16 cellular contexts compared by ENCODE assay signal in the genomic region with DNA sequence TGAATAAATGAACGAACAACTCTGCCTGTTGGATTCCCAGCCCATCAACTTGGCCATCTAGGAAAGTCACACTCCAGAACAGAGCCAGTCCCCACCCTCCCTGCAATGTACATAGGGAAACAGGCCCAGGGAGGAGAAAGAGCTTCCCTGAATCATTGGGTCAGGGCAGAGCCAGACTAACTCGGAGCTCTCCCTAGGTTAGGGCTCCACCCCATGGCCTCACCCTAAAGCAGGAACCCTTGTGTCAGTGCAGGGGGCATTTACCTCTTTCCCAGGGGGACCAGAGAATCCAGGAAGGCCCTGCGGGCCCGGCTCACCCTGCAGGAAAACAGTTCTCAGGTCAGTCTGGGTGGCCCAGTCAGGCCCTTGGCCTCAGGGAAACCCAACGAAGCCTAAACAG. TPM values are rescaled to one million over a fixed set of nuclear protein-coding genes. Genes with fewer than 3 reads are reported as not detected.
DNase-seq lines count a peak whose midpoint lies in the region; ATAC-seq and TF ChIP-seq lines count a peak whose summit lies in the region.
"Had no signal": no experiment of that assay in that cellular context is flagged by ENCODE, and none has a peak within 500 bp of the region (broad histone marks: within the 10 kb centered on the region; RNA-seq: fewer than 3 reads in every experiment).

No MANE protein-coding gene starts in this region.

- H3K4me3 ChIP-seq in DND-41 (ENCODE audit: low read depth in 1 of 2, low read length in 2 of 2) = no peak overlapping the region
- H3K4me3 ChIP-seq in HEK293 (ENCODE audit: low read depth, low read length) = no peak overlapping the region
- H3K4me3 ChIP-seq in A673 (ENCODE audit: low read depth, low read length, poor library complexity, severe bottlenecking) = no peak overlapping the region
- H3K4me3 ChIP-seq: hepatocyte, skin epidermis had no signal

- H3K9ac ChIP-seq in DND-41 (ENCODE audit: low read depth, low read length) = no peak overlapping the region

- H3K4me1 ChIP-seq in DND-41 (ENCODE audit: insufficient read depth, low read length) (no peaks in the 10 kb centered on the region), HEK293 (ENCODE audit: control insufficient read depth, insufficient read depth, low read length) (no peaks in the 10 kb centered on the region), A673 (ENCODE audit: insufficient read depth, low read length, poor library complexity, severe bottlenecking) (peaks cover 6% of the 10 kb centered on the region)

- H3K27me3 ChIP-seq in DND-41 (ENCODE audit: insufficient read depth, low read length, poor library complexity) (no peaks in the 10 kb centered on the region), A673 (replicated peaks; ENCODE audit: insufficient read depth, low read depth, low read length, poor library complexity) (no peaks in the 10 kb centered on the region)
- no peaks in the 10 kb centered on the region for H3K27me3 ChIP-seq in CD4-positive, alpha-beta T cell (ENCODE audit: control insufficient read depth, insufficient read depth, low read length)
- H3K27me3 ChIP-seq: hepatocyte had no signal

- DNase-seq in DND-41 = no peak
- peak; percentile 25 for DNase-seq in kidney tubule cell (ENCODE audit: low spot score)
- DNase-seq in CD4-positive, alpha-beta T cell = no peak
- DNase-seq in NCI-H2227 (lab: John Stamatoyannopoulos, UW; ENCODE audit: unreplicated experiment) = no peak
- no peak for DNase-seq in A673 (ENCODE audit: low spot score)
- DNase-seq: activated gamma-delta T cell; cortex of kidney; MM.1S; NCI-H748 treated with DMSO at 0.1 percent for 48 hours; stimulated activated CD8-positive, alpha-beta memory T cell treated with anti-CD3 and anti-CD28 coated beads, Interleukin-4, amount 100 ng/mL, for 48 hours; T1000 had no signal

- no peak overlapping the region for H3K4me2 ChIP-seq in DND-41 (ENCODE audit: insufficient read depth, low read length)
- H3K4me2 ChIP-seq: hepatocyte had no signal

- TF ChIP-seq CTCF in DND-41 (IDR thresholded peaks at IDR 0.05; ENCODE audit: borderline replicate concordance, extremely low read depth, low read length, poor library complexity, severe bottlenecking) = peak; percentile 23
- 0 out of 2 replicates have a peak, but pooled peaks have one; percentile 8 for TF ChIP-seq CTCF in HEK293 (tag by site-specific recombination; IDR thresholded peaks at IDR 0.05)
- TF ChIP-seq CTCF in CD4-positive, alpha-beta T cell (IDR thresholded peaks at IDR 0.05) = no peak
- no peak for TF ChIP-seq CTCF in A673 (conservative IDR thresholded peaks at IDR 0.05; ENCODE audit: low read depth, low read length)

- no peaks in the 10 kb centered on the region for H3K4me1 Mint-ChIP-seq in CD4-positive, alpha-beta T cell (ENCODE audit: low read depth)

- POLR2A ChIA-PET in HEK293 (lab: Yijun Ruan, JAX) = no interaction called here
- POLR2A ChIA-PET in CD4-positive, alpha-beta T cell (lab: Charles Lee) = no interaction called here
- POLR2A ChIA-PET in A673 (lab: Charles Lee; ENCODE audit: low non-redundant PET) = no interaction called here

- no peak overlapping the region for H3K4me3 Mint-ChIP-seq in CD4-positive, alpha-beta T cell

- no peak overlapping the region for H3K27ac ChIP-seq in DND-41 (ENCODE audit: low read length)
- no peak overlapping the region for H3K27ac ChIP-seq in HEK293 (ENCODE audit: extremely low read depth, low read depth, low read length)
- H3K27ac ChIP-seq in CD4-positive, alpha-beta T cell (ENCODE audit: low read depth, low read length) = no peak overlapping the region
- H3K27ac ChIP-seq in A673 (ENCODE audit: low read depth, low read length, poor library complexity, severe bottlenecking) = no peak overlapping the region
- H3K27ac ChIP-seq: hepatocyte, skin epidermis had no signal

- no TSS peak for BruUV-seq in A673 (replicated peaks; lab: Mats Ljungman, UMichigan)

- no peaks in the 10 kb centered on the region for H3K79me2 ChIP-seq in DND-41 (ENCODE audit: insufficient read depth, low read length)
- H3K79me2 ChIP-seq: hepatocyte had no signal

- no peak overlapping the region for H2AFZ ChIP-seq in DND-41 (ENCODE audit: low read depth, low read length)
- H2AFZ ChIP-seq: hepatocyte had no signal

- CTCF ChIA-PET in HEK293 (lab: Yijun Ruan, JAX) = interaction anchor here (0.7 to 1.6 kb wide), 3 partner anchors 152 to 210 kb away, joined by 3 to 4 read pairs (median 3); no protein-coding TSS in a partner anchor
- CTCF ChIA-PET in CD4-positive, alpha-beta T cell (lab: Charles Lee) = no interaction called here
- CTCF ChIA-PET in A673 (lab: Charles Lee) = interaction anchor here (0.6 to 1.0 kb wide), 4 partner anchors 10 to 161 kb away, joined by 3 read pairs; no protein-coding TSS in a partner anchor

- intact Hi-C loops in CD4-positive, alpha-beta T cell (cut with DNase I, micrococcal nuclease) = no loop called here
- intact Hi-C loops in A673 (cut with micrococcal nuclease; ENCODE audit: unreplicated experiment) = no loop called here

- ATAC-seq in DND-41 (ENCODE audit: insufficient read depth, low read depth) (no peak), SK-N-SH treated with all-trans-retinoic acid at 6 μM for 48 hours (peak; percentile 58; the same call in 2 of the 3 replicates)
- ATAC-seq in CD4-positive, alpha-beta T cell (ENCODE audit: poor library complexity) = no peak

- H3K27ac Mint-ChIP-seq in CD4-positive, alpha-beta T cell = no peak overlapping the region

- no peaks in the 10 kb centered on the region for H4K20me1 ChIP-seq in DND-41 (ENCODE audit: insufficient read depth, low read length)

- H3K9me3 ChIP-seq in DND-41 (ENCODE audit: insufficient read depth, low read length, severe bottlenecking) (no peaks in the 10 kb centered on the region), HEK293 (ENCODE audit: control insufficient read depth, insufficient read depth, low read depth, low read length) (no peaks in the 10 kb centered on the region), A673 (ENCODE audit: low read depth, low read length, poor library complexity, severe bottlenecking) (no peaks in the 10 kb centered on the region)
- no peaks in the 10 kb centered on the region for H3K9me3 ChIP-seq in CD4-positive, alpha-beta T cell (ENCODE audit: control insufficient read depth, low read length)

- no peaks in the 10 kb centered on the region for H3K9me3 Mint-ChIP-seq in CD4-positive, alpha-beta T cell

- no peaks in the 10 kb centered on the region for H3K36me3 Mint-ChIP-seq in CD4-positive, alpha-beta T cell (ENCODE audit: low read depth)

- H3K36me3 ChIP-seq in DND-41 (ENCODE audit: insufficient read depth, low read length) = no peaks in the 10 kb centered on the region
- H3K36me3 ChIP-seq in HEK293 (ENCODE audit: control insufficient read depth in 2 of 2, insufficient read depth in 1 of 2, low read length in 2 of 2) = no peaks in the 10 kb centered on the region
- no peaks in the 10 kb centered on the region for H3K36me3 ChIP-seq in A673 (ENCODE audit: insufficient read depth, low read length, poor library complexity, severe bottlenecking)

- no peaks in the 10 kb centered on the region for H3K27me3 Mint-ChIP-seq in CD4-positive, alpha-beta T cell

TF ChIP-seq in HEK293, 187 proteins besides CTCF, POLR2A, EP300 and RAD21:
- TF ChIP-seq ZNF350 (tag by site-specific recombination; IDR thresholded peaks at IDR 0.05) (no peak), SETDB1 (IDR thresholded peaks at IDR 0.05; ENCODE audit: insufficient read length, low read length) (no peak), MYNN (tag by site-specific recombination; IDR thresholded peaks at IDR 0.05; ENCODE audit: borderline replicate concordance) (no peak), ZNF426 (tag by site-specific recombination; IDR thresholded peaks at IDR 0.05) (no peak), KLF16 (tag by site-specific recombination; IDR thresholded peaks at IDR 0.05) (no peak), ZNF114 (tag by site-specific recombination; IDR thresholded peaks at IDR 0.05) (no peak), ZNF521 (tag by site-specific recombination; IDR thresholded peaks at IDR 0.05) (no peak), GFI1B (tag by site-specific recombination; IDR thresholded peaks at IDR 0.05) (no peak), ZNF157 (tag by site-specific recombination; IDR thresholded peaks at IDR 0.05) (no peak)

TF ChIP-seq in SK-N-SH treated with all-trans-retinoic acid at 6 μM for 48 hours, 23 proteins besides CTCF, POLR2A, EP300 and RAD21 (continues in another document):
- TF ChIP-seq ZNF70 (CRISPR knock-in tag; IDR thresholded peaks at IDR 0.05) = no peak
- TF ChIP-seq, protein P1, sequence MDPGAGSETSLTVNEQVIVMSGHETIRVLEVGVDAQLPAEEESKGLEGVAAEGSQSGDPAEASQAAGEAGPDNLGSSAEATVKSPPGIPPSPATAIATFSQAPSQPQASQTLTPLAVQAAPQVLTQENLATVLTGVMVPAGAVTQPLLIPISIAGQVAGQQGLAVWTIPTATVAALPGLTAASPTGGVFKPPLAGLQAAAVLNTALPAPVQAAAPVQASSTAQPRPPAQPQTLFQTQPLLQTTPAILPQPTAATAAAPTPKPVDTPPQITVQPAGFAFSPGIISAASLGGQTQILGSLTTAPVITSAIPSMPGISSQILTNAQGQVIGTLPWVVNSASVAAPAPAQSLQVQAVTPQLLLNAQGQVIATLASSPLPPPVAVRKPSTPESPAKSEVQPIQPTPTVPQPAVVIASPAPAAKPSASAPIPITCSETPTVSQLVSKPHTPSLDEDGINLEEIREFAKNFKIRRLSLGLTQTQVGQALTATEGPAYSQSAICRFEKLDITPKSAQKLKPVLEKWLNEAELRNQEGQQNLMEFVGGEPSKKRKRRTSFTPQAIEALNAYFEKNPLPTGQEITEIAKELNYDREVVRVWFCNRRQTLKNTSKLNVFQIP (CRISPR knock-in tag; IDR thresholded peaks at IDR 0.05; ENCODE audit: borderline replicate concordance, low read depth) = no peak
- no peak for TF ChIP-seq ZFP30 (CRISPR knock-in tag; IDR thresholded peaks at IDR 0.05)
- no peak for TF ChIP-seq ZNF8 (CRISPR knock-in tag; IDR thresholded peaks at IDR 0.05)
- TF ChIP-seq ZNF565 (CRISPR knock-in tag; conservative IDR thresholded peaks at IDR 0.05; ENCODE audit: low read depth) = no peak
- no peak for TF ChIP-seq GLIS3 (CRISPR knock-in tag; IDR thresholded peaks at IDR 0.05)

RNA-seq across cellular contexts. Expression of a gene that starts 11.6 kb away (rescaled TPM):
- 1 to 10 TPM; 2.4 to 3.0 TPM for total RNA-seq in CD4-positive, alpha-beta T cell
- 5.2 and 5.9 TPM in 2 replicates for total RNA-seq in A673 (2021)

RNA-seq across cellular contexts. Expression of a gene that starts 47.4 kb away (rescaled TPM):
- total RNA-seq in CD4-positive, alpha-beta T cell = 1 to 10 TPM; 8.7 to 8.8 TPM
- 57.5 and 72.1 TPM in 2 replicates for total RNA-seq in A673 (2021)

RNA-seq across cellular contexts. Expression of a gene that starts 57.7 kb away (rescaled TPM):
- total RNA-seq in CD4-positive, alpha-beta T cell = not detected
- total RNA-seq in A673 (2021) = not detected in 2 replicates
- total RNA-seq: hepatocyte, mononuclear cell had no signal

Comparison
In these comparisons a context has a peak if more than half of its experiments do, and no peak if none do; other contexts are left out.
1. CTCF ChIP-seq: peak in DND-41 (single experiment) and HEK293 (single experiment); none in CD4-positive, alpha-beta T cell (single experiment) and A673 (single experiment).